Comparison of ENCODE assay signal across 9 cellular contexts in genomic region chr19:11481777-11482383, GRCh38. TPM values are rescaled to one million over a fixed set of nuclear protein-coding genes. Genes with fewer than 3 reads are reported as not detected.
DNase-seq lines count a peak whose midpoint lies in the region; ATAC-seq and TF ChIP-seq lines count a peak whose summit lies in the region.
"Had no signal": no experiment of that assay in that cellular context is flagged by ENCODE, and none has a peak within 500 bp of the region (broad histone marks: within the 10 kb centered on the region; RNA-seq: fewer than 3 reads in every experiment).

No MANE protein-coding gene starts in this region.

- POLR2A ChIA-PET in CD8-positive, alpha-beta memory T cell (lab: Charles Lee): interaction anchor here (0.5 to 1.7 kb wide), 7 partner anchors 24 to 852 kb away, joined by 3 to 9 read pairs (median 3); partner anchors contain the start of genes PRKCSH, ZNF563 and ZNF653
- POLR2A ChIA-PET in PC-3 (lab: Charles Lee; ENCODE audit: unreplicated experiment): interaction anchor here (0.6 kb wide), 1 partner anchor 174 kb away, joined by 3 read pairs; no protein-coding TSS in a partner anchor

- H3K27me3 ChIP-seq in CD8-positive, alpha-beta memory T cell (ENCODE audit: insufficient read depth, low read length, poor library complexity, severe bottlenecking): peaks cover 15% of the 10 kb centered on the region
- H3K27me3 ChIP-seq in HUES64 (ENCODE audit: insufficient read depth, low read length) (peaks cover 46% of the 10 kb centered on the region), PC-3 (ENCODE audit: low read length) (peaks cover 14% of the 10 kb centered on the region; the same call in 1 of the 2 replicates), subcutaneous abdominal adipose tissue (ENCODE audit: control insufficient read depth in 5 of 5, insufficient read depth in 4 of 5, low read length in 5 of 5) (peaks cover 14 to 33% (median 29%) of the 10 kb centered on the region in 5 donors)

- peaks cover 0 to 13% (median 1%) of the 10 kb centered on the region in 3 donors for H3K36me3 Mint-ChIP-seq in CD8-positive, alpha-beta memory T cell
- peaks cover 11% of the 10 kb centered on the region for H3K36me3 Mint-ChIP-seq in activated T-cell treated with anti-CD3 and anti-CD28 coated beads, Interleukin-2, amount 50 U/mL, for 24 hours (ENCODE audit: low read depth)
- H3K36me3 Mint-ChIP-seq in neural crest cell (ENCODE audit: low read depth): no peaks in the 10 kb centered on the region

- H3K36me3 ChIP-seq in CD8-positive, alpha-beta memory T cell (ENCODE audit: insufficient read depth, low read length): no peaks in the 10 kb centered on the region
- no peaks in the 10 kb centered on the region for H3K36me3 ChIP-seq in HUES64 (ENCODE audit: insufficient read depth, low read length)
- no peaks in the 10 kb centered on the region for H3K36me3 ChIP-seq in PC-3 (ENCODE audit: low read depth, low read length)
- H3K36me3 ChIP-seq in subcutaneous abdominal adipose tissue (ENCODE audit: control insufficient read depth in 5 of 5, insufficient read depth in 5 of 5, low read length in 5 of 5): peaks cover 0 to 13% (median under 1%) of the 10 kb centered on the region in 5 donors

- peak; percentile 30 to 67 (median 49) for DNase-seq in CD8-positive, alpha-beta memory T cell
- peak; percentile 86 for DNase-seq in PC-3
- DNase-seq in activated T-cell treated with anti-CD3 and anti-CD28 coated beads, Interleukin-2, amount 50 U/mL, for 24 hours: peak; percentile 86
- peak; percentile 91 for DNase-seq in fibroblast of pulmonary artery (ENCODE audit: low read depth)
- DNase-seq in neural crest cell (ENCODE audit: low read depth, low spot score): peak; percentile 57

- TSS peak; percentile 23 for BruUV-seq in PC-3 (replicated peaks; lab: Mats Ljungman, UMichigan)

- H3F3A ChIP-seq in PC-3 (ENCODE audit: low read length, unreplicated experiment): no peaks in the 10 kb centered on the region

- H3K4me3 Mint-ChIP-seq in CD8-positive, alpha-beta memory T cell: peak overlapping the region; percentile 38 to 79 (median 58)
- peak overlapping the region; percentile 70 for H3K4me3 Mint-ChIP-seq in activated T-cell treated with anti-CD3 and anti-CD28 coated beads, Interleukin-2, amount 50 U/mL, for 24 hours
- H3K4me3 Mint-ChIP-seq in neural crest cell: peak overlapping the region; percentile 88

- no peaks in the 10 kb centered on the region for H3K9me3 ChIP-seq in CD8-positive, alpha-beta memory T cell (ENCODE audit: low read length)
- H3K9me3 ChIP-seq in HUES64 (ENCODE audit: insufficient read depth, low read depth, low read length) (no peaks in the 10 kb centered on the region), PC-3 (ENCODE audit: low read length) (no peaks in the 10 kb centered on the region), subcutaneous abdominal adipose tissue (ENCODE audit: control insufficient read depth in 5 of 5, low read length in 5 of 5) (no peaks in the 10 kb centered on the region)

- peaks cover 23% of the 10 kb centered on the region for H3K4me1 ChIP-seq in CD8-positive, alpha-beta memory T cell (ENCODE audit: insufficient read depth, low read length)
- H3K4me1 ChIP-seq in HUES64 (ENCODE audit: insufficient read depth, low read length) (no peaks in the 10 kb centered on the region; the same call in 1 of the 2 replicates), PC-3 (ENCODE audit: insufficient read depth, low read length) (peaks cover 7% of the 10 kb centered on the region; the same call in 1 of the 2 replicates), subcutaneous abdominal adipose tissue (ENCODE audit: control insufficient read depth in 5 of 5, insufficient read depth in 5 of 5, low read length in 5 of 5) (peaks cover 0 to 27% (median 20%) of the 10 kb centered on the region in 5 donors)

- H3K4me3 ChIP-seq in CD8-positive, alpha-beta memory T cell (ENCODE audit: low read length): peak overlapping the region; percentile 39
- H3K4me3 ChIP-seq in HUES64 (ENCODE audit: low read length): peak overlapping the region; percentile 42
- peak overlapping the region; percentile 59 for H3K4me3 ChIP-seq in PC-3 (ENCODE audit: low read length)
- H3K4me3 ChIP-seq in fibroblast of pulmonary artery (replicated peaks; ENCODE audit: low read depth, low read length): peak overlapping the region; percentile 49
- H3K4me3 ChIP-seq in subcutaneous abdominal adipose tissue (ENCODE audit: low read depth in 1 of 5, low read length in 5 of 5): peak overlapping the region in 3 of 5 donors; percentile 17 to 44 (median 29)

- H3K4me2 ChIP-seq in PC-3 (ENCODE audit: low read length): peak overlapping the region; percentile 78

- TF ChIP-seq CTCF in PC-3 (conservative IDR thresholded peaks at IDR 0.05; ENCODE audit: low read depth, low read length) (no peak), fibroblast of pulmonary artery (IDR thresholded peaks at IDR 0.05; ENCODE audit: low read length, missing control alignments) (no peak), neural crest cell (conservative IDR thresholded peaks at IDR 0.05) (no peak)

- no peaks in the 10 kb centered on the region for H3K9me2 ChIP-seq in PC-3 (replicated peaks; ENCODE audit: low read length)

- H3K9ac ChIP-seq in HUES64 (ENCODE audit: low read depth, low read length) (no peak overlapping the region), PC-3 (ENCODE audit: low read length) (peak overlapping the region; percentile 28), subcutaneous abdominal adipose tissue (ENCODE audit: low read length in 5 of 5) (no peak overlapping the region)

- no peaks in the 10 kb centered on the region for H3K79me2 ChIP-seq in PC-3 (ENCODE audit: low read length)

- H3K27me3 Mint-ChIP-seq in CD8-positive, alpha-beta memory T cell: peaks cover 26 to 29% of the 10 kb centered on the region in 2 donors
- H3K27me3 Mint-ChIP-seq in activated T-cell treated with anti-CD3 and anti-CD28 coated beads, Interleukin-2, amount 50 U/mL, for 24 hours: peaks cover 45% of the 10 kb centered on the region
- H3K27me3 Mint-ChIP-seq in neural crest cell (ENCODE audit: low read depth): peaks cover 53% of the 10 kb centered on the region

- intact Hi-C loops in PC-3 (cut with micrococcal nuclease): loop anchor here (1.0 to 2.0 kb wide), 2 partner anchors 103 to 188 kb away; no protein-coding TSS in a partner anchor

- peak overlapping the region in 5 of 8 donors; percentile 17 to 52 (median 34) for H3K27ac Mint-ChIP-seq in CD8-positive, alpha-beta memory T cell
- peak overlapping the region; percentile 84 for H3K27ac Mint-ChIP-seq in activated T-cell treated with anti-CD3 and anti-CD28 coated beads, Interleukin-2, amount 50 U/mL, for 24 hours
- H3K27ac Mint-ChIP-seq in neural crest cell (ENCODE audit: unreplicated experiment): no peak overlapping the region

- H4K20me1 ChIP-seq in PC-3 (ENCODE audit: low read length): no peaks in the 10 kb centered on the region

- ATAC-seq in GM21381 (IDR thresholded peaks at IDR 0.05; ENCODE audit: unreplicated experiment) (peak; percentile 45), PC-3 (peak; percentile 88)

- CTCF ChIA-PET in CD8-positive, alpha-beta memory T cell (lab: Charles Lee): interaction anchor here (0.6 to 3.3 kb wide), 35 partner anchors 8 to 446 kb away, joined by 3 to 35 read pairs (median 4); partner anchors contain the start of genes ECSIT, ELOF1, EPOR and PRKCSH
- CTCF ChIA-PET in PC-3 (lab: Charles Lee): interaction anchor here (0.6 to 2.1 kb wide), 5 partner anchors 47 to 188 kb away, joined by 4 to 11 read pairs (median 6); partner anchors contain the start of genes ODAD3, PRKCSH and SWSAP1

- H3K9me3 Mint-ChIP-seq in CD8-positive, alpha-beta memory T cell: no peaks in the 10 kb centered on the region
- H3K9me3 Mint-ChIP-seq in activated T-cell treated with anti-CD3 and anti-CD28 coated beads, Interleukin-2, amount 50 U/mL, for 24 hours: no peaks in the 10 kb centered on the region
- H3K9me3 Mint-ChIP-seq in neural crest cell: no peaks in the 10 kb centered on the region

- H3K4me1 Mint-ChIP-seq in CD8-positive, alpha-beta memory T cell: peaks cover 19 to 26% (median 25%) of the 10 kb centered on the region in 3 donors
- H3K4me1 Mint-ChIP-seq in activated T-cell treated with anti-CD3 and anti-CD28 coated beads, Interleukin-2, amount 50 U/mL, for 24 hours (ENCODE audit: low read depth): peaks cover 22% of the 10 kb centered on the region
- peaks cover 12% of the 10 kb centered on the region for H3K4me1 Mint-ChIP-seq in neural crest cell

- WGBS in HUES64: 5% methylated on average over 45 of the region's 45 CpGs

- peak overlapping the region; percentile 79 for H2AFZ ChIP-seq in PC-3 (ENCODE audit: low read length)

- no peak overlapping the region for H3K27ac ChIP-seq in CD8-positive, alpha-beta memory T cell (ENCODE audit: low read depth, low read length)
- H3K27ac ChIP-seq in HUES64 (ENCODE audit: low read depth, low read length) (no peak overlapping the region; the same call in 1 of the 2 replicates), PC-3 (ENCODE audit: low read length) (no peak overlapping the region), subcutaneous abdominal adipose tissue (ENCODE audit: low read depth, low read length) (no peak overlapping the region)

RNA-seq across cellular contexts. Expression of gene ELAVL3, which starts 1.0 kb away (rescaled TPM):
- total RNA-seq in CD8-positive, alpha-beta memory T cell: not detected
- not detected for polyA plus RNA-seq in CD8-positive, alpha-beta memory T cell
- polyA plus RNA-seq in HUES64 (2013, experiment 1 of 2): 0.95 TPM
- 2.7 TPM for polyA plus RNA-seq in HUES64 (2013, experiment 2 of 2)
- total RNA-seq in PC-3 (2014; rRNA removed): not detected in 2 replicates
- total RNA-seq in neural crest cell: 39.7 and 42.8 TPM in 2 replicates
- total RNA-seq: activated CD8-positive, alpha-beta memory T cell treated with anti-CD3 and anti-CD28 coated beads for 36 hours had no signal

RNA-seq across cellular contexts. Expression of gene ZNF653, which starts 23.8 kb away (rescaled TPM):
- total RNA-seq in CD8-positive, alpha-beta memory T cell: 10 to 100 TPM; 12.6 to 13.3 TPM
- 5.1 TPM for polyA plus RNA-seq in CD8-positive, alpha-beta memory T cell
- polyA plus RNA-seq in HUES64 (2013, experiment 1 of 2): 6.6 TPM
- 11.8 TPM for polyA plus RNA-seq in HUES64 (2013, experiment 2 of 2)
- total RNA-seq in PC-3 (2014; rRNA removed) (14.2 and 16.2 TPM in 2 replicates), neural crest cell (17.9 and 19.0 TPM in 2 replicates)

RNA-seq across cellular contexts. Expression of gene PRKCSH, which starts 46.4 kb away (rescaled TPM):
- 100 to 1,000 TPM; 262 to 272 TPM for total RNA-seq in CD8-positive, alpha-beta memory T cell
- polyA plus RNA-seq in CD8-positive, alpha-beta memory T cell: 60.7 TPM
- 224 TPM for polyA plus RNA-seq in HUES64 (2013, experiment 1 of 2)
- polyA plus RNA-seq in HUES64 (2013, experiment 2 of 2): 245 TPM
- 222 and 266 TPM in 2 replicates for total RNA-seq in PC-3 (2014; rRNA removed)
- total RNA-seq in neural crest cell: 388 and 391 TPM in 2 replicates

RNA-seq across cellular contexts. Expression of gene ODAD3, which starts 47.0 kb away (rescaled TPM):
- total RNA-seq in CD8-positive, alpha-beta memory T cell: under 1 TPM; 0.11 to 0.24 TPM
- not detected for polyA plus RNA-seq in CD8-positive, alpha-beta memory T cell
- polyA plus RNA-seq in HUES64 (2013, experiment 1 of 2): 0.20 TPM
- 0.76 TPM for polyA plus RNA-seq in HUES64 (2013, experiment 2 of 2)
- total RNA-seq in PC-3 (2014; rRNA removed): 0.52 and 3.9 TPM in 2 replicates
- total RNA-seq in neural crest cell: 2.2 and 3.1 TPM in 2 replicates

RNA-seq across cellular contexts. Expression of gene ECSIT, which starts 47.1 kb away (rescaled TPM):
- 10 to 100 TPM; 59.6 to 61.0 TPM for total RNA-seq in CD8-positive, alpha-beta memory T cell
- 31.4 TPM for polyA plus RNA-seq in CD8-positive, alpha-beta memory T cell
- polyA plus RNA-seq in HUES64 (2013, experiment 1 of 2): 28.7 TPM
- 28.0 TPM for polyA plus RNA-seq in HUES64 (2013, experiment 2 of 2)
- total RNA-seq in PC-3 (2014; rRNA removed): 126 and 156 TPM in 2 replicates
- total RNA-seq in neural crest cell: 46.0 and 49.4 TPM in 2 replicates

Comparison
In these comparisons a context has a peak if more than half of its experiments do, and no peak if none do; other contexts are left out.
1. RNA of gene ELAVL3, which starts 1.0 kb away (total RNA-seq): 39.7 to 42.8 TPM in neural crest cell; not detected in CD8-positive, alpha-beta memory T cell and not detected in PC-3; every median in the first group is over 10 times any median in the second.
2. Peak in every context shown above with its lines, with median percentiles within 50 percentile points of each other: DNase-seq, H3K4me3 ChIP-seq and H3K4me3 Mint-ChIP-seq.